1 cellular context compared by ENCODE assay signal in genomic region chr6:52595000-52595795, GRCh38.
TF ChIP-seq lines count a peak whose summit lies in the region.

No MANE protein-coding gene starts in this region.

TF ChIP-seq in SK-N-SH, 30 proteins besides CTCF, POLR2A, EP300 and RAD21 (continued from another document):
- no peak for TF ChIP-seq MEF2A (IDR thresholded peaks at IDR 0.05; ENCODE audit: borderline replicate concordance, low read depth)
- TF ChIP-seq, protein P1, sequence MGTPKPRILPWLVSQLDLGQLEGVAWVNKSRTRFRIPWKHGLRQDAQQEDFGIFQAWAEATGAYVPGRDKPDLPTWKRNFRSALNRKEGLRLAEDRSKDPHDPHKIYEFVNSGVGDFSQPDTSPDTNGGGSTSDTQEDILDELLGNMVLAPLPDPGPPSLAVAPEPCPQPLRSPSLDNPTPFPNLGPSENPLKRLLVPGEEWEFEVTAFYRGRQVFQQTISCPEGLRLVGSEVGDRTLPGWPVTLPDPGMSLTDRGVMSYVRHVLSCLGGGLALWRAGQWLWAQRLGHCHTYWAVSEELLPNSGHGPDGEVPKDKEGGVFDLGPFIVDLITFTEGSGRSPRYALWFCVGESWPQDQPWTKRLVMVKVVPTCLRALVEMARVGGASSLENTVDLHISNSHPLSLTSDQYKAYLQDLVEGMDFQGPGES (IDR thresholded peaks at IDR 0.05; ENCODE audit: low read depth, low read length), result no peak
- TF ChIP-seq GABPA (IDR thresholded peaks at IDR 0.05; ENCODE audit: low read depth), result no peak
- no peak for TF ChIP-seq ZBTB33 (IDR thresholded peaks at IDR 0.05; ENCODE audit: borderline replicate concordance, low read depth)
